Comparison of ENCODE assay signal across 1 cellular context in genomic region chr16:85037050-85037410, GRCh38.
TF ChIP-seq lines count a peak whose summit lies in the region.

No MANE protein-coding gene starts in this region.

TF ChIP-seq in K562, 482 proteins besides CTCF, POLR2A, EP300 and RAD21 (continued from another document):
- TF ChIP-seq ZNF695 (CRISPR knock-in tag; IDR thresholded peaks at IDR 0.05) (no peak), JUN (IDR thresholded peaks at IDR 0.05; ENCODE audit: borderline replicate concordance, low read depth, low read length) (peak; percentile 92), JUN (CRISPR knock-in tag; IDR thresholded peaks at IDR 0.05; ENCODE audit: borderline replicate concordance) (no peak), SMARCE1 (IDR thresholded peaks at IDR 0.05) (0 out of 2 replicates have a peak, but pooled peaks have one; percentile 36), FOSL1 (tag; conservative IDR thresholded peaks at IDR 0.05) (peak; percentile 96)
